Comparison of ENCODE assay signal across 10 cellular contexts in the genomic region with DNA sequence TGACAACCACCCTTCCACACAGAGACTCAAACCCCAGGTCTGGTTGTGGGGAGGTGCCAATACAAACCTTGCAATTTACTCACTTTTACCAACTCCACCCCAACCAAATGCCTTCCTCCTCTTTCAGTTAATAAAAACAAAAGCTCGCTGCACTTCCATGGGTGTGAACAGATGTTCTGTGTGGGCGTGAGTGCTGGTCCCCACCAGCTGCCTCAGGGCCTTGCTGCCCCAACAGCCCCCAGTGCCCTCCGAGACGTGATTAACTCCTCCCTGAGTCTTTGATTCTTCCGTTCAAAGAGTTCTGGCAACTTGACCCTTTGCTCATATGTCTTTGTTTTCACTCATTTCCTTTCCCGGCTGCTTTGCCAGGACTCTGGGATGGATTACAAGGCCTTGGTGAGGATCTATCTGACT.
DNase-seq lines count a peak whose midpoint lies in the region; ATAC-seq and TF ChIP-seq lines count a peak whose summit lies in the region.
"Had no signal": no experiment of that assay in that cellular context is flagged by ENCODE, and none has a peak within 500 bp of the region (broad histone marks: within the 10 kb centered on the region; RNA-seq: fewer than 3 reads in every experiment).

No MANE protein-coding gene starts in this region.

- POLR2A ChIA-PET in GM10248 (lab: Yijun Ruan, JAX), result interaction anchor here (0.6 kb wide), 1 partner anchor 137 kb away, joined by 3 read pairs; no protein-coding TSS in a partner anchor

- H3K36me3 Mint-ChIP-seq in stimulated activated naive CD8-positive, alpha-beta T cell treated with anti-CD3 and anti-CD28 coated beads, Interleukin-15, Interleukin-2, amounts not matched to agents 100 ng/mL and 50 ng/mL, for 24 hours (ENCODE audit: low read depth), result no peaks in the 10 kb centered on the region
- peaks cover 1% of the 10 kb centered on the region for H3K36me3 Mint-ChIP-seq in activated CD8-positive, alpha-beta memory T cell treated with anti-CD3 and anti-CD28 coated beads, Interleukin-2, amount 10 ng/mL, durations not matched to agents 7 days and 5 days

- peaks cover 65% of the 10 kb centered on the region for H3K4me1 Mint-ChIP-seq in stimulated activated naive CD8-positive, alpha-beta T cell treated with anti-CD3 and anti-CD28 coated beads, Interleukin-15, Interleukin-2, amounts not matched to agents 100 ng/mL and 50 ng/mL, for 24 hours (ENCODE audit: low read depth)
- peaks cover 59% of the 10 kb centered on the region for H3K4me1 Mint-ChIP-seq in activated CD8-positive, alpha-beta memory T cell treated with anti-CD3 and anti-CD28 coated beads, Interleukin-2, amount 10 ng/mL, durations not matched to agents 7 days and 5 days

- no peak for DNase-seq in stimulated activated naive CD8-positive, alpha-beta T cell treated with anti-CD3 and anti-CD28 coated beads, Interleukin-15, Interleukin-2, amounts not matched to agents 100 U/mL and 50 U/mL, for 24 hours
- DNase-seq in activated CD8-positive, alpha-beta memory T cell treated with anti-CD3 and anti-CD28 coated beads, Interleukin-2, amount 10 ng/mL, durations not matched to agents 7 days and 5 days, result no peak
- DNase-seq in islet precursor cell (peak; percentile 40), NCI-H345 treated with DMSO at 0.1 percent for 48 hours (lab: John Stamatoyannopoulos, UW; ENCODE audit: unreplicated experiment) (no peak), Ammon's horn (ENCODE audit: low spot score) (no peak), GM10248 (ENCODE audit: extremely low spot score) (no peak)
- DNase-seq: central memory CD4-positive, alpha-beta T cell; SIG-M5 had no signal

- no peak for ATAC-seq in stimulated activated naive CD8-positive, alpha-beta T cell treated with anti-CD3 and anti-CD28 coated beads, Interleukin-15, Interleukin-2, amounts not matched to agents 100 U/mL and 50 U/mL, for 24 hours
- no peak for ATAC-seq in activated CD8-positive, alpha-beta memory T cell treated with anti-CD3 and anti-CD28 coated beads, Interleukin-2, amount 10 ng/mL, durations not matched to agents 7 days and 5 days
- no peak for ATAC-seq in GM21619 (IDR thresholded peaks at IDR 0.05; ENCODE audit: unreplicated experiment)

- CTCF ChIA-PET in activated CD8-positive, alpha-beta memory T cell treated with anti-CD3 and anti-CD28 coated beads, Interleukin-2, amount 10 ng/mL, durations not matched to agents 7 days and 5 days (lab: Charles Lee), result interaction anchor here (1.0 to 7.4 kb wide), 7 partner anchors 8 to 557 kb away, joined by 3 to 109 read pairs (median 5); no protein-coding TSS in a partner anchor
- CTCF ChIA-PET in GM10248 (lab: Yijun Ruan, JAX), result interaction anchor here (0.9 to 3.1 kb wide), 15 partner anchors 7 to 473 kb away, joined by 3 to 24 read pairs (median 3); no protein-coding TSS in a partner anchor

- H3K27me3 Mint-ChIP-seq in stimulated activated naive CD8-positive, alpha-beta T cell treated with anti-CD3 and anti-CD28 coated beads, Interleukin-15, Interleukin-2, amounts not matched to agents 100 ng/mL and 50 ng/mL, for 24 hours, result no peaks in the 10 kb centered on the region
- peaks cover 3% of the 10 kb centered on the region for H3K27me3 Mint-ChIP-seq in activated CD8-positive, alpha-beta memory T cell treated with anti-CD3 and anti-CD28 coated beads, Interleukin-2, amount 10 ng/mL, durations not matched to agents 7 days and 5 days

- H3K4me3 Mint-ChIP-seq in stimulated activated naive CD8-positive, alpha-beta T cell treated with anti-CD3 and anti-CD28 coated beads, Interleukin-15, Interleukin-2, amounts not matched to agents 100 ng/mL and 50 ng/mL, for 24 hours, result peak overlapping the region; percentile 12
- H3K4me3 Mint-ChIP-seq in activated CD8-positive, alpha-beta memory T cell treated with anti-CD3 and anti-CD28 coated beads, Interleukin-2, amount 10 ng/mL, durations not matched to agents 7 days and 5 days, result no peak overlapping the region

- TF ChIP-seq CTCF in GM10248 (IDR thresholded peaks at IDR 0.05; ENCODE audit: control extremely low read depth, extremely low read depth, low read depth, missing control alignments), result no peak

- H3K9me3 Mint-ChIP-seq in stimulated activated naive CD8-positive, alpha-beta T cell treated with anti-CD3 and anti-CD28 coated beads, Interleukin-15, Interleukin-2, amounts not matched to agents 100 ng/mL and 50 ng/mL, for 24 hours, result no peaks in the 10 kb centered on the region
- no peaks in the 10 kb centered on the region for H3K9me3 Mint-ChIP-seq in activated CD8-positive, alpha-beta memory T cell treated with anti-CD3 and anti-CD28 coated beads, Interleukin-2, amount 10 ng/mL, durations not matched to agents 7 days and 5 days (ENCODE audit: low read depth)

- peak overlapping the region; percentile 87 for H3K27ac Mint-ChIP-seq in stimulated activated naive CD8-positive, alpha-beta T cell treated with anti-CD3 and anti-CD28 coated beads, Interleukin-15, Interleukin-2, amounts not matched to agents 100 ng/mL and 50 ng/mL, for 24 hours
- H3K27ac Mint-ChIP-seq in activated CD8-positive, alpha-beta memory T cell treated with anti-CD3 and anti-CD28 coated beads, Interleukin-2, amount 10 ng/mL, durations not matched to agents 7 days and 5 days, result peak overlapping the region; percentile 88
